In genomic region chr13:55160911-55161310, GRCh38 we compare ENCODE assay signal across 32 cellular contexts.
A peak's percentile ranks its signal among the peaks of the same experiment; 100 is the strongest.
DNase-seq lines count a peak whose midpoint lies in the region; ATAC-seq and TF ChIP-seq lines count a peak whose summit lies in the region.
"Had no signal": no experiment of that assay in that cellular context is flagged by ENCODE, and none has a peak within 500 bp of the region (broad histone marks: within the 10 kb centered on the region; RNA-seq: fewer than 3 reads in every experiment).

No MANE protein-coding gene starts in this region.

- H2AFZ ChIP-seq in GM23338: 0 out of 2 replicates have a peak overlapping the region, but pooled peaks have one; percentile 9
- H2AFZ ChIP-seq: GM23248 had no signal

- CTCF ChIA-PET in HEK293T (lab: Yijun Ruan, JAX): no interaction called here

- no peak overlapping the region for H3K27ac ChIP-seq in GM23338 (ENCODE audit: low read depth)
- H3K27ac ChIP-seq: epithelial cell of prostate, GM23248, lower lobe of right lung, pancreas, right atrium auricular region, SK-N-MC, thoracic aorta, vagina had no signal

- POLR2A ChIA-PET in HEK293T (lab: Yijun Ruan, JAX): no interaction called here

- H3F3A ChIP-seq in GM23338 (replicated peaks; ENCODE audit: low read depth): no peaks in the 10 kb centered on the region

- no peaks in the 10 kb centered on the region for H4K20me1 ChIP-seq in GM23338 (replicated peaks; ENCODE audit: insufficient read depth)

- H3K4me3 Mint-ChIP-seq in GM23338: no peak overlapping the region
- H3K4me3 Mint-ChIP-seq: activated CD4-positive, alpha-beta T cell treated with anti-CD3 and anti-CD28 coated beads for 36 hours; activated naive CD8-positive, alpha-beta T cell treated with anti-CD3 and anti-CD28 coated beads, Interleukin-2, amount 50 U/mL, for 24 hours; central memory CD8-positive, alpha-beta T cell; nephron progenitor cell; T-helper 1 cell treated with Interleukin-12 subunit alpha and Interleukin-12 subunit beta and Interleukin-4 antibody, amounts not matched to agents 30 μg/mL and 1 μg/mL, for 36 hours had no signal

- peaks cover 2% of the 10 kb centered on the region for H3K27me3 Mint-ChIP-seq in GM23338 (ENCODE audit: insufficient read depth, low read depth, poor library complexity)
- H3K27me3 Mint-ChIP-seq: activated CD4-positive, alpha-beta T cell treated with anti-CD3 and anti-CD28 coated beads for 36 hours; activated naive CD8-positive, alpha-beta T cell treated with anti-CD3 and anti-CD28 coated beads, Interleukin-2, amount 50 U/mL, for 24 hours; central memory CD8-positive, alpha-beta T cell had no signal

- no peak overlapping the region for H3K4me2 ChIP-seq in GM23338

- H3K36me3 Mint-ChIP-seq in GM23338 (ENCODE audit: low read depth): peaks cover 24% of the 10 kb centered on the region

- no peaks in the 10 kb centered on the region for H3K27me3 ChIP-seq in GM23338 (ENCODE audit: insufficient read depth)
- H3K27me3 ChIP-seq: pancreas, right atrium auricular region, vagina had no signal

- ATAC-seq in GM23338 (no peak), HG02571 (IDR thresholded peaks at IDR 0.05; ENCODE audit: unreplicated experiment) (no peak)
- ATAC-seq: activated CD4-positive, alpha-beta T cell treated with anti-CD3 and anti-CD28 coated beads for 36 hours; activated naive CD8-positive, alpha-beta T cell treated with anti-CD3 and anti-CD28 coated beads, Interleukin-2, amount 50 U/mL, for 24 hours; lower lobe of right lung; pancreas had no signal

- H3K4me3 ChIP-seq in GM23338: no peak overlapping the region
- H3K4me3 ChIP-seq: GM23248, lower lobe of right lung, pancreas, right atrium auricular region, SK-N-MC, thoracic aorta, vagina had no signal

- H3K36me3 ChIP-seq in GM23338 (ENCODE audit: insufficient read depth): no peaks in the 10 kb centered on the region
- H3K36me3 ChIP-seq: lower lobe of right lung, pancreas, right atrium auricular region, thoracic aorta, vagina had no signal

- no peaks in the 10 kb centered on the region for H3K79me2 ChIP-seq in GM23338 (replicated peaks; ENCODE audit: insufficient read depth)

- H3K4me1 Mint-ChIP-seq in GM23338: peaks cover 8% of the 10 kb centered on the region
- H3K4me1 Mint-ChIP-seq: activated CD4-positive, alpha-beta T cell treated with anti-CD3 and anti-CD28 coated beads for 36 hours; activated naive CD8-positive, alpha-beta T cell treated with anti-CD3 and anti-CD28 coated beads, Interleukin-2, amount 50 U/mL, for 24 hours; central memory CD8-positive, alpha-beta T cell had no signal

- H3K9me2 ChIP-seq in GM23338 (ENCODE audit: insufficient read depth): no peaks in the 10 kb centered on the region

- TF ChIP-seq CTCF in GM23338 (conservative IDR thresholded peaks at IDR 0.05; ENCODE audit: low read depth in 2 of 2): no peak

- DNase-seq in GM23338 (ENCODE audit: low spot score) (no peak), NCI-H146 (lab: John Stamatoyannopoulos, UW) (peak; percentile 76), NCI-H345 treated with DMSO at 0.1 percent for 48 hours (lab: John Stamatoyannopoulos, UW; ENCODE audit: unreplicated experiment) (peak; percentile 69), cerebellar cortex (ENCODE audit: low spot score) (peak; percentile 66), LoVo (ENCODE audit: low spot score) (no peak), HEK293T (ENCODE audit: extremely low spot score) (no peak)
- DNase-seq: activated CD4-positive, alpha-beta T cell treated with anti-CD3 and anti-CD28 coated beads for 36 hours; activated CD8-positive, alpha-beta memory T cell treated with anti-CD3 and anti-CD28 coated beads for 24 hours; activated gamma-delta T cell; activated naive CD8-positive, alpha-beta T cell treated with anti-CD3 and anti-CD28 coated beads, Interleukin-2, amount 50 U/mL, for 24 hours; activated T-cell treated with anti-CD3 and anti-CD28 coated beads, Interleukin-2, amount 50 U/mL, for 1 hour; DMS79; glutamatergic neuron; GM23248; KBM-7; kidney; lower lobe of right lung; MM.1S; NCI-H226; nephron progenitor cell; pancreas; stimulated activated CD4-positive, alpha-beta T cell treated with anti-CD3 and anti-CD28 coated beads, Interleukin-12 subunit alpha, Interleukin-12 subunit beta, amount 100 ng/mL, for 4 hours; stimulated activated CD4-positive, alpha-beta T cell treated with anti-CD3 and anti-CD28 coated beads, Interleukin-4, amount 100 ng/mL, for 24 hours; stimulated activated naive CD4-positive, alpha-beta T cell had no signal

- H3K4me1 ChIP-seq in GM23338 (ENCODE audit: insufficient read depth): peaks cover 6% of the 10 kb centered on the region; the same call in 1 of the 2 replicates
- H3K4me1 ChIP-seq: lower lobe of right lung, pancreas, right atrium auricular region, vagina had no signal

- H3K27ac Mint-ChIP-seq in GM23338: no peak overlapping the region
- H3K27ac Mint-ChIP-seq: activated CD4-positive, alpha-beta T cell treated with anti-CD3 and anti-CD28 coated beads for 36 hours; activated naive CD8-positive, alpha-beta T cell treated with anti-CD3 and anti-CD28 coated beads, Interleukin-2, amount 50 U/mL, for 24 hours; nephron progenitor cell; T-helper 1 cell treated with Interleukin-12 subunit alpha and Interleukin-12 subunit beta and Interleukin-4 antibody, amounts not matched to agents 30 μg/mL and 1 μg/mL, for 36 hours had no signal

- H3K9me3 Mint-ChIP-seq in GM23338: peaks cover 17% of the 10 kb centered on the region

TF ChIP-seq in GM23338, 12 proteins besides CTCF, POLR2A, EP300 and RAD21:
- TF ChIP-seq EZH2 (IDR thresholded peaks at IDR 0.05; ENCODE audit: low read depth, unreplicated experiment): no peak
- no peak for TF ChIP-seq NANOG (IDR thresholded peaks at IDR 0.05; ENCODE audit: borderline replicate concordance)

TF ChIP-seq in HEK293T, 16 proteins besides CTCF, POLR2A, EP300 and RAD21:
- no peak for TF ChIP-seq SP1 (IDR thresholded peaks at IDR 0.05)

Comparison
In these comparisons a context has a peak if more than half of its experiments do, and no peak if none do; other contexts are left out.
1. DNase-seq: peak in NCI-H146 (single experiment), NCI-H345 treated with DMSO at 0.1 percent for 48 hours (single experiment) and cerebellar cortex (single experiment); none in GM23338 (single experiment), LoVo (single experiment) and HEK293T (single experiment).